14 cellular contexts compared by ENCODE assay signal in the genomic region with DNA sequence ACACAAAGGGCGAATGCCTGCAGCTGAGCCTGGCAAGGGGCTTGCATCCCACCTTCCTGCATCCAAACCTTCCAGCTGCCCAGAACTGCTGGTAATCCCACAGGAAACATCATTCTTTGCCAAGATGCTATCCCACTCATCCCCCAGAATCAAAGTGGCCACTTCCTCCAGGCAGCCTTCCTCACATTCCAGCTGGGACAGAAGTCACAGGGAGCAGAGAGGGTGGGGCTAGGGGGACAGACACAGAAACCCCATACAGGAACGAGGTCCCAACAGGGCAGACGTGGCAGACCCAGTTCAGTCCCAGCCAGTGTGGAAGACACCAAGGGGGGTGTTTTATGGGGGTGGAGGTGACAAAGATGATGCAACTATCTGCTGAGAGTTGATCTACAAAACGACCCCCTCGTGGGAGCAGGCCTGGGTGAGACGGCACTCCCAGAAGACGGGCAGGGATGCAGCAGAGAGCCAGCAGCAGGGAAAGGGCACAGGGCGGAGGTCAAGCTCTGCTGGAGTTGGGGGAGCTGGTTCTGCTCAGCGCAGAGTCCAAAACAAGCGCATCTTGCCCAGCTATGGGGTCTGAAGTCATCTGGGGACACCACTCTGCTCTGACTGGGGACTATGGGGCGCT. TPM values are rescaled to one million over a fixed set of nuclear protein-coding genes. Genes with fewer than 3 reads are reported as not detected.
DNase-seq lines count a peak whose midpoint lies in the region; ATAC-seq and TF ChIP-seq lines count a peak whose summit lies in the region.
"Had no signal": no experiment of that assay in that cellular context is flagged by ENCODE, and none has a peak within 500 bp of the region (broad histone marks: within the 10 kb centered on the region; RNA-seq: fewer than 3 reads in every experiment).

No MANE protein-coding gene starts in this region.

- H3K27ac ChIP-seq in CD8-positive, alpha-beta T cell (ENCODE audit: low read depth, low read length): no peak overlapping the region
- H3K27ac ChIP-seq in mammary epithelial cell (ENCODE audit: insufficient read depth, low read depth, low read length): no peak overlapping the region
- H3K27ac ChIP-seq: uterus had no signal

- TF ChIP-seq CTCF in CD8-positive, alpha-beta T cell (IDR thresholded peaks at IDR 0.05): no peak
- TF ChIP-seq CTCF in HFFc6 (IDR thresholded peaks at IDR 0.05) (no peak), mammary epithelial cell (conservative IDR thresholded peaks at IDR 0.05 in 1 of 2, IDR thresholded peaks at IDR 0.05 in 1 of 2; ENCODE audit: extremely low read depth in 1 of 2, insufficient read depth in 1 of 2, low read depth in 1 of 2, low read length in 2 of 2) (no peak), osteocyte (IDR thresholded peaks at IDR 0.05) (no peak)

- H3K27me3 ChIP-seq in CD8-positive, alpha-beta T cell (ENCODE audit: insufficient read depth, low read length): no peaks in the 10 kb centered on the region
- no peaks in the 10 kb centered on the region for H3K27me3 ChIP-seq in mammary epithelial cell (ENCODE audit: insufficient read depth, low read length)
- H3K27me3 ChIP-seq: uterus had no signal

- DNase-seq in CD8-positive, alpha-beta T cell: no peak
- DNase-seq in HFFc6 (no peak), mammary epithelial cell (no peak), osteocyte (ENCODE audit: extremely low spot score, unreplicated experiment) (peak; percentile 68), RKO (ENCODE audit: low spot score) (no peak), NCI-H748 treated with DMSO at 0.1 percent for 48 hours (lab: John Stamatoyannopoulos, UW) (no peak)
- DNase-seq in activated CD4-positive, alpha-beta memory T cell treated with anti-CD3 and anti-CD28 coated beads for 36 hours: no peak
- DNase-seq: activated T-cell treated with anti-CD3 and anti-CD28 coated beads for 4 hours; CD4-positive, CD25-positive, alpha-beta regulatory T cell; NCI-H1092 treated with DMSO at 0.1 percent for 48 hours; NCI-H2227 treated with DMSO at 0.1 percent for 48 hours; stimulated activated CD4-positive, alpha-beta T cell treated with anti-CD3 and anti-CD28 coated beads, Interleukin-1b, Interleukin-23, amount 100 ng/mL, for 48 hours; uterus had no signal

- dilution Hi-C loops in mammary epithelial cell (cut with HindIII; ENCODE audit: low sequenced_read_pairs): no loop called here

- peaks cover 56% of the 10 kb centered on the region for H3K36me3 Mint-ChIP-seq in CD8-positive, alpha-beta T cell
- H3K36me3 Mint-ChIP-seq in HFFc6 (ENCODE audit: low read depth) (peaks cover 26% of the 10 kb centered on the region), osteocyte (ENCODE audit: unreplicated experiment) (peaks cover 10% of the 10 kb centered on the region)
- peaks cover 20% of the 10 kb centered on the region for H3K36me3 Mint-ChIP-seq in activated CD4-positive, alpha-beta memory T cell treated with anti-CD3 and anti-CD28 coated beads for 36 hours

- H3K9ac ChIP-seq in mammary epithelial cell (ENCODE audit: insufficient read depth, low read length): no peak overlapping the region

- CTCF ChIA-PET in CD8-positive, alpha-beta T cell (lab: Charles Lee): interaction anchor here (1.1 to 2.5 kb wide), 3 partner anchors 36 to 120 kb away, joined by 4 to 10 read pairs (median 5); no protein-coding TSS in a partner anchor
- CTCF ChIA-PET in mammary epithelial cell (lab: Charles Lee; ENCODE audit: low non-redundant PET): no interaction called here
- CTCF ChIA-PET in activated CD4-positive, alpha-beta memory T cell treated with anti-CD3 and anti-CD28 coated beads for 36 hours (lab: Charles Lee): interaction anchor here (0.6 to 1.6 kb wide), 2 partner anchors 36 to 120 kb away, joined by 3 to 5 read pairs; no protein-coding TSS in a partner anchor

- H3K9me3 ChIP-seq in CD8-positive, alpha-beta T cell (ENCODE audit: low read length): no peaks in the 10 kb centered on the region
- no peaks in the 10 kb centered on the region for H3K9me3 ChIP-seq in mammary epithelial cell (replicated peaks; ENCODE audit: insufficient read depth, low read length)
- H3K9me3 ChIP-seq: uterus had no signal

- peaks cover 47% of the 10 kb centered on the region for H3K4me1 Mint-ChIP-seq in CD8-positive, alpha-beta T cell (ENCODE audit: low read depth)
- H3K4me1 Mint-ChIP-seq in HFFc6 (ENCODE audit: low read depth) (peaks cover 52% of the 10 kb centered on the region), osteocyte (ENCODE audit: unreplicated experiment) (peaks cover 24% of the 10 kb centered on the region)
- peaks cover 28% of the 10 kb centered on the region for H3K4me1 Mint-ChIP-seq in activated CD4-positive, alpha-beta memory T cell treated with anti-CD3 and anti-CD28 coated beads for 36 hours (ENCODE audit: low read depth)

- H3K4me3 Mint-ChIP-seq in CD8-positive, alpha-beta T cell: no peak overlapping the region
- H3K4me3 Mint-ChIP-seq in HFFc6 (no peak overlapping the region), osteocyte (ENCODE audit: unreplicated experiment) (no peak overlapping the region)
- no peak overlapping the region for H3K4me3 Mint-ChIP-seq in activated CD4-positive, alpha-beta memory T cell treated with anti-CD3 and anti-CD28 coated beads for 36 hours
- H3K4me3 Mint-ChIP-seq: dendritic cell treated with granulocyte-macrophage colony-stimulating factor and Interleukin-4, amounts not matched to agents 40 ng/mL and 50 ng/mL, for 4 days had no signal

- intact Hi-C loops in CD8-positive, alpha-beta T cell (cut with DNase I, micrococcal nuclease): loop anchor here in 1 of 2 experiments (5.0 to 10.0 kb wide), 3 partner anchors 172 to 376 kb away; a partner anchor contains a TSS
- intact Hi-C loops in mammary epithelial cell (cut with micrococcal nuclease): loop anchor here (5.0 kb wide), 2 partner anchors 73 to 92 kb away; a partner anchor contains a TSS
- intact Hi-C loops in activated CD4-positive, alpha-beta memory T cell treated with anti-CD3 and anti-CD28 coated beads for 36 hours (cut with micrococcal nuclease): no loop called here

- H2AFZ ChIP-seq in mammary epithelial cell (ENCODE audit: low read depth, low read length): no peak overlapping the region

- BruUV-seq in mammary epithelial cell (replicated peaks; lab: Mats Ljungman, UMichigan): no TSS peak

- H3K4me3 ChIP-seq in CD8-positive, alpha-beta T cell (ENCODE audit: low read depth, low read length): no peak overlapping the region
- no peak overlapping the region for H3K4me3 ChIP-seq in mammary epithelial cell (replicated peaks in 1 of 3; ENCODE audit: insufficient read depth in 1 of 3, low read depth in 2 of 3, low read length in 3 of 3)
- H3K4me3 ChIP-seq: uterus had no signal

- no peaks in the 10 kb centered on the region for H3K9me3 Mint-ChIP-seq in CD8-positive, alpha-beta T cell
- no peaks in the 10 kb centered on the region for H3K9me3 Mint-ChIP-seq in HFFc6
- H3K9me3 Mint-ChIP-seq in osteocyte (ENCODE audit: unreplicated experiment): no peaks in the 10 kb centered on the region
- no peaks in the 10 kb centered on the region for H3K9me3 Mint-ChIP-seq in activated CD4-positive, alpha-beta memory T cell treated with anti-CD3 and anti-CD28 coated beads for 36 hours
- H3K9me3 Mint-ChIP-seq: dendritic cell treated with granulocyte-macrophage colony-stimulating factor and Interleukin-4, amounts not matched to agents 40 ng/mL and 50 ng/mL, for 4 days had no signal

- no peaks in the 10 kb centered on the region for H4K20me1 ChIP-seq in mammary epithelial cell (ENCODE audit: insufficient read depth, low read length)

- H3K27me3 Mint-ChIP-seq in CD8-positive, alpha-beta T cell (ENCODE audit: low read depth): no peaks in the 10 kb centered on the region
- H3K27me3 Mint-ChIP-seq in HFFc6 (ENCODE audit: insufficient read depth) (peaks cover 3% of the 10 kb centered on the region), osteocyte (ENCODE audit: unreplicated experiment) (no peaks in the 10 kb centered on the region)
- no peaks in the 10 kb centered on the region for H3K27me3 Mint-ChIP-seq in activated CD4-positive, alpha-beta memory T cell treated with anti-CD3 and anti-CD28 coated beads for 36 hours
- H3K27me3 Mint-ChIP-seq: CD4-positive, CD25-positive, alpha-beta regulatory T cell; dendritic cell treated with granulocyte-macrophage colony-stimulating factor and Interleukin-4, amounts not matched to agents 40 ng/mL and 50 ng/mL, for 4 days had no signal

- peak overlapping the region; percentile 55 for H3K27ac Mint-ChIP-seq in CD8-positive, alpha-beta T cell
- peak overlapping the region; percentile 59 for H3K27ac Mint-ChIP-seq in HFFc6
- H3K27ac Mint-ChIP-seq in osteocyte (ENCODE audit: unreplicated experiment): peak overlapping the region; percentile 31
- no peak overlapping the region for H3K27ac Mint-ChIP-seq in activated CD4-positive, alpha-beta memory T cell treated with anti-CD3 and anti-CD28 coated beads for 36 hours
- H3K27ac Mint-ChIP-seq: dendritic cell treated with granulocyte-macrophage colony-stimulating factor and Interleukin-4, amounts not matched to agents 40 ng/mL and 50 ng/mL, for 4 days had no signal

- in situ Hi-C loops in mammary epithelial cell (cut with MboI; ENCODE audit: low sequenced_read_pairs in 2 of 2): loop anchor here in 1 of 2 donors (5.0 kb wide), 1 partner anchor 53 kb away; no protein-coding TSS in a partner anchor

- H3K36me3 ChIP-seq in CD8-positive, alpha-beta T cell (ENCODE audit: insufficient read depth, low read length): peaks cover 9% of the 10 kb centered on the region
- peaks cover 2% of the 10 kb centered on the region for H3K36me3 ChIP-seq in mammary epithelial cell (ENCODE audit: insufficient read depth, low read length)
- H3K36me3 ChIP-seq: uterus had no signal

- ATAC-seq in CD8-positive, alpha-beta T cell: no peak

- WGBS in mammary epithelial cell (ENCODE audit: low coverage, missing lambda C conversion rate): 86% methylated on average over 9 of the region's 11 CpGs

- H3K79me2 ChIP-seq in mammary epithelial cell (ENCODE audit: insufficient read depth, low read length): peaks cover 85% of the 10 kb centered on the region

- POLR2A ChIA-PET in CD8-positive, alpha-beta T cell (lab: Charles Lee): no interaction called here
- POLR2A ChIA-PET in activated CD4-positive, alpha-beta memory T cell treated with anti-CD3 and anti-CD28 coated beads for 36 hours (lab: Charles Lee): no interaction called here

- H3K4me1 ChIP-seq in CD8-positive, alpha-beta T cell (ENCODE audit: insufficient read depth, low read length): peaks cover 24% of the 10 kb centered on the region
- H3K4me1 ChIP-seq in mammary epithelial cell (ENCODE audit: insufficient read depth, low read length): peaks cover 59% of the 10 kb centered on the region

- peak overlapping the region; percentile 29 for H3K4me2 ChIP-seq in mammary epithelial cell (ENCODE audit: insufficient read depth, low read depth, low read length)

RNA-seq across cellular contexts. Expression of a gene that starts 4.1 kb away (rescaled TPM):
- 1 to 10 TPM; 5.8 to 6.9 TPM for total RNA-seq in CD8-positive, alpha-beta T cell
- total RNA-seq in HFFc6 (2021; fragmentation: NEBNext Ultra II Directional; extraction: Animal tissue kit (Norgen Biotek cat#: 25700)): 1 to 10 TPM; 6.6 to 9.6 (median 7.6) TPM
- total RNA-seq in mammary epithelial cell (1 to 10 TPM; 3.8 to 7.8 TPM), osteocyte (6.0 and 6.1 TPM in 2 replicates)
- 7.9 TPM for polyA plus RNA-seq in mammary epithelial cell
- 0.93 TPM for polyA minus RNA-seq in mammary epithelial cell
- total RNA-seq in activated CD4-positive, alpha-beta memory T cell treated with anti-CD3 and anti-CD28 coated beads for 36 hours: 10 to 100 TPM; 11.3 to 12.3 TPM

RNA-seq across cellular contexts. Expression of a gene that starts 4.1 kb away (rescaled TPM):
- total RNA-seq in CD8-positive, alpha-beta T cell: 10 to 100 TPM; 21.5 to 22.9 TPM
- 10 to 100 TPM; 17.4 to 22.7 (median 19.2) TPM for total RNA-seq in HFFc6 (2021; fragmentation: NEBNext Ultra II Directional; extraction: Animal tissue kit (Norgen Biotek cat#: 25700))
- total RNA-seq in mammary epithelial cell (10 to 100 TPM; 20.7 to 21.9 TPM), osteocyte (28.5 and 30.4 TPM in 2 replicates)
- 17.8 TPM for polyA plus RNA-seq in mammary epithelial cell
- polyA minus RNA-seq in mammary epithelial cell: 72.2 TPM
- total RNA-seq in activated CD4-positive, alpha-beta memory T cell treated with anti-CD3 and anti-CD28 coated beads for 36 hours: 10 to 100 TPM; 11.5 to 13.5 TPM
